Comparison of ENCODE assay signal across 17 cellular contexts in the genomic region with DNA sequence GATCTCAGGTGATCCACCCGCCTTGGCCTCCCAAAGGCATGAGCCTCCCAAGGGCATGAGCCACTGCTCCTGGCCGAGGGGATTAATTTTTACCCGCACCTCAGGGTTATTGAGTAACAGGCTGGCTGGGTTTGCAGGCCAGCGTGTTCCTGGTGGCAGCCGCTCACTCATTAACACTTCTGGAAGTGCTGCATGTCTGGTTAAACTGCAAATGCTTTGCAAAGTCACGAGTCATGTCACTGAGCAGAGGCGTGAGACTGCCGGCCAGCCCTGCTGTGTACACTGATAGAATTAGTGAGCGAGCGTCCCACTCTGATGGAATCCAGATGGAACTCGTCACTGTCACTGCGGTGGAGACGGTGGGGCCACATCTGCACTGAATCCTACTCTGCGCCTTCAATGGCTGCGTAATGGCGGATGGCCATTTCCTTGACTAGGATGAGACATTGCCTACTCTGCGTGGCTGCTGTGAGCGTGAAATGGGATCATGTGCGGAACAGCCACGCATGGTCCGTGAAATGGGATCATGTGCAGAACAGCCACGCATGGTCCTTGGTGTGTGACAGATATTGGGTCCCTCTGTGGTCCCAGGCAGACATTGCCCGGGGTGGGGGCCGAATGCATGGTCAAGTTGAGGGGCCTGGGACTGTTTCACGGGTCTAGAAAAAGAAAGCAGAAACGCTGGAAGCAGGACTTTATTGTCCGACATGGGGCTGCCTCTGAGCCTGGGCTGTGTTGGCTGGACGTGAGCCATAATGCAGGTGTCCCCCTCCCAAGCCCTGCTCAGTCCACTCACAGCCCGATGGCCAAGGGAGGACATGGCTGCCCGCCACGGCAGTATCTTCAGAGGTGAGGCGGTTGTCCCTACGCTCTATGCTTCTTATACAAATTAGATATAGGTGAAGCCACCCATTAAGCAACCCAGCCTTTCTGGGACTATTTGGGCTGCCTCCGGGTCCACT. TPM values are rescaled to one million over a fixed set of nuclear protein-coding genes. Genes with fewer than 3 reads are reported as not detected.
DNase-seq lines count a peak whose midpoint lies in the region; ATAC-seq, FAIRE-seq and TF ChIP-seq lines count a peak whose summit lies in the region.
"Had no signal": no experiment of that assay in that cellular context is flagged by ENCODE, and none has a peak within 500 bp of the region (broad histone marks: within the 10 kb centered on the region; RNA-seq: fewer than 3 reads in every experiment).

No MANE protein-coding gene starts in this region.

- no peaks in the 10 kb centered on the region for H3K36me3 Mint-ChIP-seq in endodermal cell (ENCODE audit: low read depth)
- H3K36me3 Mint-ChIP-seq: IgD-negative memory B cell, memory B cell, neural progenitor cell had no signal

- H3K36me3 ChIP-seq in endodermal cell (ENCODE audit: control insufficient read depth, insufficient read depth, low read length) = no peaks in the 10 kb centered on the region
- no peaks in the 10 kb centered on the region for H3K36me3 ChIP-seq in pancreas
- H3K36me3 ChIP-seq: neural progenitor cell had no signal

- H3K27me3 ChIP-seq in endodermal cell (ENCODE audit: control insufficient read depth, insufficient read depth, low read length, poor library complexity, severe bottlenecking) = no peaks in the 10 kb centered on the region
- no peaks in the 10 kb centered on the region for H3K27me3 ChIP-seq in pancreas
- H3K27me3 ChIP-seq: neural progenitor cell had no signal

- H3K4me3 ChIP-seq in endodermal cell (ENCODE audit: low read length) (no peak overlapping the region), pancreas (no peak overlapping the region)
- H3K4me3 ChIP-seq: neural progenitor cell had no signal

- H3K4me3 Mint-ChIP-seq in endodermal cell = no peak overlapping the region
- H3K4me3 Mint-ChIP-seq: activated CD4-positive, alpha-beta T cell treated with anti-CD3 and anti-CD28 coated beads, Interleukin-2, amount 10 ng/mL, durations not matched to agents 24 days and 14 days; IgD-negative memory B cell; memory B cell; neural progenitor cell had no signal

- H3K27ac Mint-ChIP-seq in endodermal cell = peak overlapping the region; percentile 55
- H3K27ac Mint-ChIP-seq: activated CD4-positive, alpha-beta T cell treated with anti-CD3 and anti-CD28 coated beads, Interleukin-2, amount 10 ng/mL, durations not matched to agents 24 days and 14 days; memory B cell; neural progenitor cell had no signal

- H3K4me1 ChIP-seq in endodermal cell (ENCODE audit: control insufficient read depth, insufficient read depth, low read length) (no peaks in the 10 kb centered on the region), pancreas (peaks cover 2 to 5% (median 3%) of the 10 kb centered on the region in 3 donors)

- intact Hi-C loops in pancreas (cut with DNase I) = no loop called here

- FAIRE-seq in pancreas (lab: Jason Lieb, UNC) = no peak
- FAIRE-seq: colon had no signal

- WGBS in endodermal cell (ENCODE audit: insufficient coverage in 1 of 2, insufficient read length in 1 of 2), 2 experiments = 92% methylated on average over 29 to 34 of the region's 34 CpGs
- 54 to 56% methylated on average over 34 of the region's 34 CpGs for WGBS in pancreas, 2 donors

- in situ Hi-C loops in Caki2 (cut with HindIII; ENCODE audit: low pct_unique_long_range_greater_than_20kb, low sequenced_read_pairs) = no loop called here

- H3K27ac ChIP-seq in endodermal cell (ENCODE audit: low read depth, low read length) = no peak overlapping the region
- H3K27ac ChIP-seq in pancreas = peak overlapping the region in 3 of 4 donors; percentile 46 to 74 (median 62)
- H3K27ac ChIP-seq: neural progenitor cell had no signal

- no peaks in the 10 kb centered on the region for H3K9me3 Mint-ChIP-seq in endodermal cell
- H3K9me3 Mint-ChIP-seq: activated CD4-positive, alpha-beta T cell treated with anti-CD3 and anti-CD28 coated beads, Interleukin-2, amount 10 ng/mL, durations not matched to agents 24 days and 14 days; IgD-negative memory B cell; memory B cell; neural progenitor cell had no signal

- H3K27me3 Mint-ChIP-seq in endodermal cell (ENCODE audit: insufficient read depth) = no peaks in the 10 kb centered on the region

- H3K4me1 Mint-ChIP-seq in endodermal cell = peaks cover 9% of the 10 kb centered on the region

- TF ChIP-seq CTCF in endodermal cell (conservative IDR thresholded peaks at IDR 0.05) = no peak
- no peak for TF ChIP-seq CTCF in pancreas (IDR thresholded peaks at IDR 0.05)

- no peaks in the 10 kb centered on the region for H3K9me3 ChIP-seq in endodermal cell (ENCODE audit: control insufficient read depth, low read length)
- H3K9me3 ChIP-seq in pancreas = no peaks in the 10 kb centered on the region

- peak; percentile 84 to 89 (median 88) for ATAC-seq in pancreas
- no peak for ATAC-seq in GM19351 (IDR thresholded peaks at IDR 0.05; ENCODE audit: unreplicated experiment)
- no peak for ATAC-seq in GM21717 (IDR thresholded peaks at IDR 0.05; ENCODE audit: unreplicated experiment)
- no peak for ATAC-seq in stimulated activated naive CD8-positive, alpha-beta T cell treated with anti-CD3 and anti-CD28 coated beads, Interleukin-15, Interleukin-2, amounts not matched to agents 100 U/mL and 50 U/mL, for 24 hours
- ATAC-seq: sciatic nerve had no signal

- DNase-seq in Caki2 (ENCODE audit: low read depth) = peak; percentile 82
- DNase-seq in endodermal cell = peak; percentile 55
- DNase-seq in kidney glomerular epithelial cell (lab: John Stamatoyannopoulos, UW) = peak; percentile 32
- peak in 3 of 6 donors; percentile 52 to 73 (median 61) for DNase-seq in pancreas
- DNase-seq in occipital lobe (lab: John Stamatoyannopoulos, UW) = no peak
- no peak for DNase-seq in stimulated activated naive CD8-positive, alpha-beta T cell treated with anti-CD3 and anti-CD28 coated beads, Interleukin-15, Interleukin-2, amounts not matched to agents 100 U/mL and 50 U/mL, for 24 hours
- DNase-seq: activated CD4-positive, alpha-beta T cell treated with anti-CD3 and anti-CD28 coated beads, Interleukin-2, amount 10 ng/mL, durations not matched to agents 24 days and 14 days; activated naive CD4-positive, alpha-beta T cell treated with Interleukin-2 at 50 U/mL for 16 hours had no signal

- H3K9ac ChIP-seq in endodermal cell (ENCODE audit: extremely low read depth, low read length, poor library complexity, severe bottlenecking) = no peak overlapping the region
- H3K9ac ChIP-seq: neural progenitor cell had no signal

RNA-seq across cellular contexts. Expression of a gene that starts 0.7 kb away (rescaled TPM):
- total RNA-seq in Caki2 (2014; rRNA removed; shearing (Covaris generic); ENCODE audit: low replicate concordance) = not detected in 2 replicates
- total RNA-seq in endodermal cell = under 1 TPM; 0.11 to 0.29 TPM
- polyA plus RNA-seq in endodermal cell (2013, experiment 1 of 2) = not detected
- polyA plus RNA-seq in endodermal cell (2013, experiment 2 of 2) = not detected
- not detected for total RNA-seq in pancreas
- polyA plus RNA-seq in pancreas = under 1 TPM in 1 of 2 donors, not detected in 1; 0.02 TPM
- not detected for total RNA-seq in occipital lobe
- total RNA-seq: activated CD4-positive, alpha-beta T cell treated with anti-CD3 and anti-CD28 coated beads, Interleukin-2, amount 10 ng/mL, durations not matched to agents 24 days and 14 days; aorta; G401; sciatic nerve had no signal

RNA-seq across cellular contexts. Expression of a gene that starts 53.3 kb away (rescaled TPM):
- total RNA-seq in Caki2 (2014; rRNA removed; shearing (Covaris generic); ENCODE audit: low replicate concordance) = 5.9 and 16.9 TPM in 2 replicates
- 10 to 100 TPM; 24.2 to 27.0 TPM for total RNA-seq in endodermal cell
- 6.2 TPM for polyA plus RNA-seq in endodermal cell (2013, experiment 1 of 2)
- 6.5 TPM for polyA plus RNA-seq in endodermal cell (2013, experiment 2 of 2)
- total RNA-seq in pancreas = 10 to 100 TPM in 2 of 6 donors, 1 to 10 TPM in 4; 5.6 to 10.8 (median 7.5) TPM
- 10 to 100 TPM; 10.4 to 12.9 TPM for polyA plus RNA-seq in pancreas
- total RNA-seq in occipital lobe = 0.16 TPM

Comparison
In these comparisons a context has a peak if more than half of its experiments do, and no peak if none do; other contexts are left out.
1. DNase-seq: peak in Caki2 (single experiment), endodermal cell (single experiment) and kidney glomerular epithelial cell (single experiment); none in occipital lobe (single experiment) and stimulated activated naive CD8-positive, alpha-beta T cell treated with anti-CD3 and anti-CD28 coated beads, Interleukin-15, Interleukin-2, amounts not matched to agents 100 U/mL and 50 U/mL, for 24 hours (single experiment).
2. ATAC-seq: peak in pancreas (4 of 4); none in GM19351 (single experiment), GM21717 (single experiment) and stimulated activated naive CD8-positive, alpha-beta T cell treated with anti-CD3 and anti-CD28 coated beads, Interleukin-15, Interleukin-2, amounts not matched to agents 100 U/mL and 50 U/mL, for 24 hours (single experiment).